ENCODE assay signal across 1 cellular context in the genomic region with DNA sequence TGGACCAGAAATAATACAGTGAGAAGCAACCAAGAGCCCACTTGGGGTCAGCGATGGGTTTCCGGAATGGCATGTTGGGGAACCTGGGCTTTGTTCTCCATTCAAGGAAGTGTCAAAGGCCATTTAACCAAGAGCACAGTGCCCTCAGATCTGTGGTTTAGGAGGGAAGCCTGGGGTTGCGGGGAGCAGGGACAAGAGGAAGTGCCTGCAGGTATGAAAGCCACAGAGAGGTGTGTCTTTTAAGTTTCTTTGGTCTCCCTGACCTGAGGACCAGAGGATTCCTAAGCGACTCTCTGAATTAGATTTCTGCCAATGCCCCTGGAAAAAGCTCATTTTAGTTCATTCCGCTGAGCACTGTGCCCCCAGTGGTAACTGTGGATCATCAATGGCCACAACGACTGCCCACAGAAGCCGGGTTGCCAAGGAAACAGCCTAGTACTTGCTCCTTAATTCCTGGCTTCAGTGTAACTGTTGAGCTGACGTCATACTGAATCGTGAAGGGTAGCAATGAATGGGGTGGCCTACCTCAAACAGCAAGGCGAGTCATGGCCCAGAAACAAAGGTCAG.
TF ChIP-seq lines count a peak whose summit lies in the region.

No MANE protein-coding gene starts in this region.

TF ChIP-seq in GM23338, 12 proteins besides CTCF, POLR2A, EP300 and RAD21 (continued from another document):
- TF ChIP-seq, protein P1, sequence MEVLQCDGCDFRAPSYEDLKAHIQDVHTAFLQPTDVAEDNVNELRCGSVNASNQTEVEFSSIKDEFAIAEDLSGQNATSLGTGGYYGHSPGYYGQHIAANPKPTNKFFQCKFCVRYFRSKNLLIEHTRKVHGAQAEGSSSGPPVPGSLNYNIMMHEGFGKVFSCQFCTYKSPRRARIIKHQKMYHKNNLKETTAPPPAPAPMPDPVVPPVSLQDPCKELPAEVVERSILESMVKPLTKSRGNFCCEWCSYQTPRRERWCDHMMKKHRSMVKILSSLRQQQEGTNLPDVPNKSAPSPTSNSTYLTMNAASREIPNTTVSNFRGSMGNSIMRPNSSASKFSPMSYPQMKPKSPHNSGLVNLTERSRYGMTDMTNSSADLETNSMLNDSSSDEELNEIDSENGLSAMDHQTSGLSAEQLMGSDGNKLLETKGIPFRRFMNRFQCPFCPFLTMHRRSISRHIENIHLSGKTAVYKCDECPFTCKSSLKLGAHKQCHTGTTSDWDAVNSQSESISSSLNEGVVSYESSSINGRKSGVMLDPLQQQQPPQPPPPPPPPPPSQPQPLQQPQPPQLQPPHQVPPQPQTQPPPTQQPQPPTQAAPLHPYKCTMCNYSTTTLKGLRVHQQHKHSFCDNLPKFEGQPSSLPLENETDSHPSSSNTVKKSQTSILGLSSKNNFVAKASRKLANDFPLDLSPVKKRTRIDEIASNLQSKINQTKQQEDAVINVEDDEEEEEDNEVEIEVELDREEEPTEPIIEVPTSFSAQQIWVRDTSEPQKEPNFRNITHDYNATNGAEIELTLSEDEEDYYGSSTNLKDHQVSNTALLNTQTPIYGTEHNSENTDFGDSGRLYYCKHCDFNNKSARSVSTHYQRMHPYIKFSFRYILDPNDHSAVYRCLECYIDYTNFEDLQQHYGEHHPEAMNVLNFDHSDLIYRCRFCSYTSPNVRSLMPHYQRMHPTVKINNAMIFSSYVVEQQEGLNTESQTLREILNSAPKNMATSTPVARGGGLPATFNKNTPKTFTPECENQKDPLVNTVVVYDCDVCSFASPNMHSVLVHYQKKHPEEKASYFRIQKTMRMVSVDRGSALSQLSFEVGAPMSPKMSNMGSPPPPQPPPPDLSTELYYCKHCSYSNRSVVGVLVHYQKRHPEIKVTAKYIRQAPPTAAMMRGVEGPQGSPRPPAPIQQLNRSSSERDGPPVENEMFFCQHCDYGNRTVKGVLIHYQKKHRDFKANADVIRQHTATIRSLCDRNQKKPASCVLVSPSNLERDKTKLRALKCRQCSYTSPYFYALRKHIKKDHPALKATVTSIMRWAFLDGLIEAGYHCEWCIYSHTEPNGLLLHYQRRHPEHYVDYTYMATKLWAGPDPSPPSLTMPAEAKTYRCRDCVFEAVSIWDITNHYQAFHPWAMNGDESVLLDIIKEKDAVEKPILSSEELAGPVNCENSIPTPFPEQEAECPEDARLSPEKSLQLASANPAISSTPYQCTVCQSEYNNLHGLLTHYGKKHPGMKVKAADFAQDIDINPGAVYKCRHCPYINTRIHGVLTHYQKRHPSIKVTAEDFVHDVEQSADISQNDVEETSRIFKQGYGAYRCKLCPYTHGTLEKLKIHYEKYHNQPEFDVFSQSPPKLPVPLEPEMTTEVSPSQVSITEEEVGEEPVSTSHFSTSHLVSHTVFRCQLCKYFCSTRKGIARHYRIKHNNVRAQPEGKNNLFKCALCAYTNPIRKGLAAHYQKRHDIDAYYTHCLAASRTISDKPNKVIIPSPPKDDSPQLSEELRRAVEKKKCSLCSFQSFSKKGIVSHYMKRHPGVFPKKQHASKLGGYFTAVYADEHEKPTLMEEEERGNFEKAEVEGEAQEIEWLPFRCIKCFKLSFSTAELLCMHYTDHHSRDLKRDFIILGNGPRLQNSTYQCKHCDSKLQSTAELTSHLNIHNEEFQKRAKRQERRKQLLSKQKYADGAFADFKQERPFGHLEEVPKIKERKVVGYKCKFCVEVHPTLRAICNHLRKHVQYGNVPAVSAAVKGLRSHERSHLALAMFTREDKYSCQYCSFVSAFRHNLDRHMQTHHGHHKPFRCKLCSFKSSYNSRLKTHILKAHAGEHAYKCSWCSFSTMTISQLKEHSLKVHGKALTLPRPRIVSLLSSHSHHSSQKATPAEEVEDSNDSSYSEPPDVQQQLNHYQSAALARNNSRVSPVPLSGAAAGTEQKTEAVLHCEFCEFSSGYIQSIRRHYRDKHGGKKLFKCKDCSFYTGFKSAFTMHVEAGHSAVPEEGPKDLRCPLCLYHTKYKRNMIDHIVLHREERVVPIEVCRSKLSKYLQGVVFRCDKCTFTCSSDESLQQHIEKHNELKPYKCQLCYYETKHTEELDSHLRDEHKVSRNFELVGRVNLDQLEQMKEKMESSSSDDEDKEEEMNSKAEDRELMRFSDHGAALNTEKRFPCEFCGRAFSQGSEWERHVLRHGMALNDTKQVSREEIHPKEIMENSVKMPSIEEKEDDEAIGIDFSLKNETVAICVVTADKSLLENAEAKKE (CRISPR knock-in tag; IDR thresholded peaks at IDR 0.05) = no peak
- TF ChIP-seq STAT1 (IDR thresholded peaks at IDR 0.05; ENCODE audit: unreplicated experiment) = no peak
- no peak for TF ChIP-seq NANOG (IDR thresholded peaks at IDR 0.05; ENCODE audit: borderline replicate concordance)
